8 cellular contexts compared by ENCODE assay signal in genomic region chr10:121900443-121901174, GRCh38. TPM values are rescaled to one million over a fixed set of nuclear protein-coding genes. Genes with fewer than 3 reads are reported as not detected.
A peak's percentile ranks its signal among the peaks of the same experiment; 100 is the strongest.
DNase-seq lines count a peak whose midpoint lies in the region; ATAC-seq and TF ChIP-seq lines count a peak whose summit lies in the region.

No MANE protein-coding gene starts in this region.

- H3K36me3 ChIP-seq in prostate gland: no peaks in the 10 kb centered on the region

- TF ChIP-seq POLR2A in prostate gland (IDR thresholded peaks at IDR 0.05): no peak

- DNase-seq in GM04503 (ENCODE audit: low read depth): peak; percentile 21
- peak; percentile 37 for DNase-seq in NCI-H2029 treated with DMSO at 0.1 percent for 48 hours (lab: John Stamatoyannopoulos, UW)
- peak; percentile 50 for DNase-seq in glomerular endothelial cell (ENCODE audit: extremely low read depth, low read depth, low spot score)
- peak; percentile 69 for DNase-seq in prostate gland (ENCODE audit: low spot score)

- H3K4me3 ChIP-seq in prostate gland: no peak overlapping the region

- intact Hi-C loops in prostate gland (cut with DNase I): no loop called here

- H3K27me3 ChIP-seq in prostate gland (replicated peaks; ENCODE audit: insufficient read depth): no peaks in the 10 kb centered on the region

- WGBS in prostate gland: 15% methylated on average over 10 of the region's 10 CpGs

- no peaks in the 10 kb centered on the region for H3K9me3 ChIP-seq in prostate gland

- peak; percentile 61 for ATAC-seq in HG02759 (IDR thresholded peaks at IDR 0.05; ENCODE audit: unreplicated experiment)
- no peak for ATAC-seq in HG03460 (IDR thresholded peaks at IDR 0.05; ENCODE audit: unreplicated experiment)

- H3K27ac ChIP-seq in 22Rv1: no peak overlapping the region
- peak overlapping the region; percentile 44 for H3K27ac ChIP-seq in VCaP
- no peak overlapping the region for H3K27ac ChIP-seq in prostate gland

- peak; percentile 88 for TF ChIP-seq CTCF in 22Rv1 (IDR thresholded peaks at IDR 0.05)
- peak; percentile 74 for TF ChIP-seq CTCF in VCaP (conservative IDR thresholded peaks at IDR 0.05)
- peak; percentile 39 to 83 (median 76) for TF ChIP-seq CTCF in prostate gland (IDR thresholded peaks at IDR 0.05)

- no peaks in the 10 kb centered on the region for H3K4me1 ChIP-seq in prostate gland (replicated peaks)

RNA-seq across cellular contexts. Expression of gene ATE1, which starts 27.2 kb away (rescaled TPM):
- total RNA-seq in glomerular endothelial cell (18.8 and 21.9 TPM in 2 replicates), prostate gland (10 to 100 TPM; 29.9 to 36.2 TPM)
